Comparison of ENCODE assay signal across 8 cellular contexts in the genomic region with DNA sequence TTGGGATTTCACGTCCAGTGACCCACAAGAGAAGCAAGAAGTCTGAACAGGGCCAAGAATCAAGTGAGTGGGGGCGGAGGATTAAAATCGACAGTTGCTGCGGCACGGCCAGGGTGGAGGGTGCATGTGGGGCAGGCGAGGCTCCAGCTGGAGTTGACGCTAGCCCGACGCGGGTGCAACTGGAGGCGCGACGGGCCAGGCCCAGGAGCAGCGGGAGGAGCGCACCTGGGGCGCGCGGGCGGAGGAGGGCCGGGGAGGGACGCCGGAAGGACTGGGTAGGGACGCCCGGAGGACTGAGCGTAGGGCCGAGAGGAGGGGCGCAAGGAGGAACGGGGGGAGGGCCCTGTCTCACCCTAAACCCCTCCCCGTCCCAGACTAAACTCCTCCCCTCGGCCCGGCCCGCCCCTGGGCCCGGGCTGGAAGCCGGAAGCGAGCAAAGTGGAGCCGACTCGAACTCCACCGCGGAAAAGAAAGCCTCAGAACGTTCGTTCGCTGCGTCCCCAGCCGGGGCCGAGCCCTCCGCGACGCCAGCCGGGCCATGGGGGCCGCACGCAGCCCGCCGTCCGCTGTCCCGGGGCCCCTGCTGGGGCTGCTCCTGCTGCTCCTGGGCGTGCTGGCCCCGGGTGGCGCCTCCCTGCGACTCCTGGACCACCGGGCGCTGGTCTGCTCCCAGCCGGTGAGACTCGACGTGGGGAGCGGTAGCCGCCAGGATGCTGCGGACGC. TPM values are rescaled to one million over a fixed set of nuclear protein-coding genes. Genes with fewer than 3 reads are reported as not detected.
DNase-seq lines count a peak whose midpoint lies in the region; ATAC-seq and TF ChIP-seq lines count a peak whose summit lies in the region.

A gene with protein sequence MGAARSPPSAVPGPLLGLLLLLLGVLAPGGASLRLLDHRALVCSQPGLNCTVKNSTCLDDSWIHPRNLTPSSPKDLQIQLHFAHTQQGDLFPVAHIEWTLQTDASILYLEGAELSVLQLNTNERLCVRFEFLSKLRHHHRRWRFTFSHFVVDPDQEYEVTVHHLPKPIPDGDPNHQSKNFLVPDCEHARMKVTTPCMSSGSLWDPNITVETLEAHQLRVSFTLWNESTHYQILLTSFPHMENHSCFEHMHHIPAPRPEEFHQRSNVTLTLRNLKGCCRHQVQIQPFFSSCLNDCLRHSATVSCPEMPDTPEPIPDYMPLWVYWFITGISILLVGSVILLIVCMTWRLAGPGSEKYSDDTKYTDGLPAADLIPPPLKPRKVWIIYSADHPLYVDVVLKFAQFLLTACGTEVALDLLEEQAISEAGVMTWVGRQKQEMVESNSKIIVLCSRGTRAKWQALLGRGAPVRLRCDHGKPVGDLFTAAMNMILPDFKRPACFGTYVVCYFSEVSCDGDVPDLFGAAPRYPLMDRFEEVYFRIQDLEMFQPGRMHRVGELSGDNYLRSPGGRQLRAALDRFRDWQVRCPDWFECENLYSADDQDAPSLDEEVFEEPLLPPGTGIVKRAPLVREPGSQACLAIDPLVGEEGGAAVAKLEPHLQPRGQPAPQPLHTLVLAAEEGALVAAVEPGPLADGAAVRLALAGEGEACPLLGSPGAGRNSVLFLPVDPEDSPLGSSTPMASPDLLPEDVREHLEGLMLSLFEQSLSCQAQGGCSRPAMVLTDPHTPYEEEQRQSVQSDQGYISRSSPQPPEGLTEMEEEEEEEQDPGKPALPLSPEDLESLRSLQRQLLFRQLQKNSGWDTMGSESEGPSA (plus strand): TSS at position 447 of the 723 bp plus-strand sequence. CDS start 92 bp downstream, at position 539.

- peaks cover 39% of the 10 kb centered on the region for H3K4me1 Mint-ChIP-seq in activated naive CD8-positive, alpha-beta T cell (ENCODE audit: low read depth)

- no peak for TF ChIP-seq EP300 in SK-N-SH (IDR thresholded peaks at IDR 0.05; ENCODE audit: borderline replicate concordance in 1 of 2, low read depth in 1 of 2, low read length in 1 of 2)

- H3K27ac Mint-ChIP-seq in activated naive CD8-positive, alpha-beta T cell, result peak within 1 kb of the TSS; percentile 91

- peaks cover 31% of the 10 kb centered on the region; the same call in 1 of the 2 replicates for H3K79me2 ChIP-seq in HCT116 (ENCODE audit: insufficient read depth, low read length)
- peaks cover 3% of the 10 kb centered on the region for H3K79me2 ChIP-seq in SK-N-SH (ENCODE audit: insufficient read depth)
- H3K79me2 ChIP-seq in osteoblast (ENCODE audit: insufficient read depth, low read length), result peaks cover 18% of the 10 kb centered on the region

- RAD21 ChIA-PET in HCT116 (lab: Charles Lee; ENCODE audit: low non-redundant PET in 1 of 2, low total read pairs in 2 of 2, uncharacterized antibody in 2 of 2, unreplicated experiment in 2 of 2), result no interaction called here

- POLR2A ChIA-PET in HCT116 (lab: Charles Lee), result no interaction called here
- POLR2A ChIA-PET in SK-N-SH (lab: Yijun Ruan, JAX), result no interaction called here

- H3K9me3 Mint-ChIP-seq in activated naive CD8-positive, alpha-beta T cell (ENCODE audit: low read depth), result no peaks in the 10 kb centered on the region

- H3K9me2 ChIP-seq in HCT116 (ENCODE audit: insufficient read depth), result no peaks in the 10 kb centered on the region
- no peaks in the 10 kb centered on the region for H3K9me2 ChIP-seq in SK-N-SH

- H2AFZ ChIP-seq in HCT116 (ENCODE audit: low read depth, low read length, poor library complexity, severe bottlenecking) (peak within 1 kb of the TSS; percentile 26), SK-N-SH (ENCODE audit: low read depth) (peak within 1 kb of the TSS; percentile 97), osteoblast (ENCODE audit: low read length) (peak within 1 kb of the TSS; percentile 88)

- TF ChIP-seq RAD21 in HCT116 (IDR thresholded peaks at IDR 0.05; ENCODE audit: low read depth), result no peak
- TF ChIP-seq RAD21 in SK-N-SH (IDR thresholded peaks at IDR 0.05; ENCODE audit: low read length), result no peak

- H3K9ac ChIP-seq in HCT116 (ENCODE audit: low read length) (peak within 1 kb of the TSS; percentile 87), SK-N-SH (peak within 1 kb of the TSS; percentile 72)

- H3K36me3 ChIP-seq in HCT116 (ENCODE audit: control insufficient read depth in 1 of 2, insufficient read depth in 2 of 2, low read length in 2 of 2) (no peaks in the 10 kb centered on the region; a peak in 1 of 4 replicates), SK-N-SH (replicated peaks in 1 of 2; ENCODE audit: control insufficient read depth in 1 of 2, insufficient read depth in 2 of 2, low read length in 1 of 2) (no peaks in the 10 kb centered on the region), osteoblast (ENCODE audit: insufficient read depth, low read length) (no peaks in the 10 kb centered on the region), testis (ENCODE audit: low read depth, missing control alignments) (no peaks in the 10 kb centered on the region)

- H3K36me3 Mint-ChIP-seq in activated naive CD8-positive, alpha-beta T cell, result no peaks in the 10 kb centered on the region

- DNase-seq in GF-D8 (lab: John Stamatoyannopoulos, UW) (peak; percentile 74), HCT116 (ENCODE audit: low read depth, low spot score) (peak; percentile 66), MV-4-11 (lab: John Stamatoyannopoulos, UW) (peak; percentile 84), SK-N-SH (peak; percentile 77), head of caudate nucleus (peak; percentile 61 to 92 (median 85)), osteoblast (ENCODE audit: insufficient read length, low spot score, missing footprints) (peak; percentile 97), testis (peak; percentile 87)

- 5% methylated on average over 32 of the region's 68 CpGs for WGBS in SK-N-SH (ENCODE audit: low lambda C conversion rate)
- WGBS in testis, 2 donors, result 0 to 1% methylated on average over 15 to 68 of the region's 68 CpGs

- CTCF ChIA-PET in HCT116 (lab: Charles Lee) (interaction anchor here (0.7 to 3.1 kb wide), 3 partner anchors 10 to 417 kb away, joined by 4 to 14 read pairs (median 8); no protein-coding TSS in a partner anchor), SK-N-SH (lab: Yijun Ruan, JAX) (interaction anchor here (0.6 to 5.2 kb wide), 4 partner anchors 10 to 87 kb away, joined by 3 to 17 read pairs (median 5); no protein-coding TSS in a partner anchor)

- peak; percentile 98 for ATAC-seq in HCT116

- H3K4me1 ChIP-seq in HCT116 (ENCODE audit: control insufficient read depth in 1 of 2, insufficient read depth in 2 of 2, low read length in 2 of 2) (peaks cover 10 to 20% of the 10 kb centered on the region in 2 experiments; a peak in 3 of 4 replicates), SK-N-SH (ENCODE audit: control insufficient read depth in 1 of 2, insufficient read depth in 2 of 2, low read depth in 1 of 2, low read length in 1 of 2) (no peaks in the 10 kb centered on the region), osteoblast (ENCODE audit: insufficient read depth, low read length) (peaks cover 7% of the 10 kb centered on the region), testis (peaks cover 7% of the 10 kb centered on the region)

- H3K4me3 ChIP-seq in HCT116 (replicated peaks in 1 of 2; ENCODE audit: low read depth in 1 of 2, low read length in 2 of 2), result peak within 1 kb of the TSS; percentile 77 to 91
- H3K4me3 ChIP-seq in SK-N-SH (ENCODE audit: low read depth in 2 of 2, low read length in 1 of 2), result peak within 1 kb of the TSS; percentile 58 to 74
- H3K4me3 ChIP-seq in osteoblast (ENCODE audit: insufficient read depth, low read length), result peak within 1 kb of the TSS; percentile 84
- H3K4me3 ChIP-seq in testis, result peak within 1 kb of the TSS; percentile 85 to 86

- H3K27ac ChIP-seq in HCT116 (ENCODE audit: low read depth, low read length) (peak within 1 kb of the TSS; percentile 93), SK-N-SH (ENCODE audit: low read depth in 2 of 2, low read length in 1 of 2) (no peak within 1 kb of the TSS; a peak in 1 of 4 replicates), osteoblast (ENCODE audit: low read depth, low read length) (peak within 1 kb of the TSS; percentile 45), testis (peak within 1 kb of the TSS; percentile 74 to 88)

- H3K9me3 ChIP-seq in HCT116 (ENCODE audit: control insufficient read depth in 1 of 2, insufficient read depth in 1 of 2, low read depth in 1 of 2, low read length in 2 of 2), result no peaks in the 10 kb centered on the region
- H3K9me3 ChIP-seq in SK-N-SH, result no peaks in the 10 kb centered on the region
- no peaks in the 10 kb centered on the region for H3K9me3 ChIP-seq in osteoblast (ENCODE audit: low read depth, low read length)
- no peaks in the 10 kb centered on the region for H3K9me3 ChIP-seq in testis

- H3K27me3 Mint-ChIP-seq in activated naive CD8-positive, alpha-beta T cell, result no peaks in the 10 kb centered on the region

- peak within 1 kb of the TSS; percentile 93 for H3K4me3 Mint-ChIP-seq in activated naive CD8-positive, alpha-beta T cell

- H3K27me3 ChIP-seq in HCT116 (ENCODE audit: insufficient read depth, low read length) (no peaks in the 10 kb centered on the region), SK-N-SH (ENCODE audit: insufficient read depth) (peaks cover 4% of the 10 kb centered on the region; the same call in 1 of the 2 replicates), osteoblast (ENCODE audit: insufficient read depth, low read length) (no peaks in the 10 kb centered on the region), testis (no peaks in the 10 kb centered on the region)

- H4K20me1 ChIP-seq in HCT116 (ENCODE audit: insufficient read depth) (no peaks in the 10 kb centered on the region), SK-N-SH (ENCODE audit: insufficient read depth) (peaks cover 15% of the 10 kb centered on the region; the same call in 1 of the 2 replicates), osteoblast (ENCODE audit: insufficient read depth, low read length) (peaks cover 20% of the 10 kb centered on the region)

- H3F3A ChIP-seq in SK-N-SH (replicated peaks; ENCODE audit: insufficient read depth), result peaks cover 3% of the 10 kb centered on the region

- intact Hi-C loops in HCT116 (cut with micrococcal nuclease), result loop anchor here (2.0 to 5.0 kb wide), 3 partner anchors 68 to 416 kb away; no protein-coding TSS in a partner anchor
- intact Hi-C loops in head of caudate nucleus (cut with DNase I), result no loop called here
- intact Hi-C loops in testis (cut with DNase I; ENCODE audit: low total_unique reads), result loop anchor here (10.0 kb wide), 1 partner anchor 80 kb away; no protein-coding TSS in a partner anchor

- H3K4me2 ChIP-seq in HCT116 (ENCODE audit: low read length) (peak within 1 kb of the TSS; percentile 95), SK-N-SH (peak within 1 kb of the TSS; percentile 82), osteoblast (ENCODE audit: insufficient read depth, low read length) (peak within 1 kb of the TSS; percentile 83)

- TF ChIP-seq POLR2A in HCT116 (IDR thresholded peaks at IDR 0.05; ENCODE audit: borderline replicate concordance, extremely low read depth, insufficient read depth, insufficient read length) (peak; percentile 73), testis (IDR thresholded peaks at IDR 0.05) (peak; percentile 17)

- BruUV-seq in HCT116 (replicated peaks; lab: Mats Ljungman, UMichigan), result no TSS peak

- TF ChIP-seq CTCF in HCT116 (IDR thresholded peaks at IDR 0.05 in 2 of 3, conservative IDR thresholded peaks at IDR 0.05 in 1 of 3; ENCODE audit: borderline replicate concordance in 1 of 3, insufficient read depth in 1 of 3, low read depth in 2 of 3, low read length in 2 of 3) (no peak), SK-N-SH (IDR thresholded peaks at IDR 0.05) (no peak), osteoblast (IDR thresholded peaks at IDR 0.05; ENCODE audit: extremely low read depth, low read depth, low read length) (no peak), testis (IDR thresholded peaks at IDR 0.05) (no peak)

RNA-seq across cellular contexts. Expression of the gene that starts here (rescaled TPM):
- total RNA-seq in HCT116 (2021; ENCODE audit: unreplicated experiment) (17.3 TPM), osteoblast (6.2 TPM in 2 replicates), testis (10 to 100 TPM in 1 of 2 donors, 1 to 10 TPM in 1; 8.3 to 12.8 TPM)
- polyA plus RNA-seq in HCT116 (2012), result 8.5 and 10.5 TPM in 2 replicates
- polyA plus RNA-seq in SK-N-SH (2012; rRNA removed) (4.2 and 4.5 TPM in 2 replicates), testis (ENCODE audit: insufficient read depth, low read depth, low replicate concordance) (6.8 TPM)
- polyA plus RNA-seq in SK-N-SH (2012; cell fraction: cytosol; rRNA removed), result 2.3 and 3.5 TPM in 2 replicates
- 5.5 and 5.9 TPM in 2 replicates for polyA plus RNA-seq in SK-N-SH (2012; cell fraction: nucleus; rRNA removed)

Comparison
In these comparisons a context has a peak if more than half of its experiments do, and no peak if none do; other contexts are left out.
1. H2AFZ ChIP-seq: peak in every context shown above with its lines; median percentile 97 in SK-N-SH; 88 in osteoblast; 26 in HCT116.
2. H3K27ac ChIP-seq: peak in HCT116 (single experiment), osteoblast (single experiment) and testis (2 of 2); none in SK-N-SH (0 of 2).
3. Peak in every context shown above with its lines, with median percentiles within 50 percentile points of each other: DNase-seq, H3K4me2 ChIP-seq and H3K4me3 ChIP-seq.